Comparison of ENCODE assay signal across 8 cellular contexts in the genomic region with DNA sequence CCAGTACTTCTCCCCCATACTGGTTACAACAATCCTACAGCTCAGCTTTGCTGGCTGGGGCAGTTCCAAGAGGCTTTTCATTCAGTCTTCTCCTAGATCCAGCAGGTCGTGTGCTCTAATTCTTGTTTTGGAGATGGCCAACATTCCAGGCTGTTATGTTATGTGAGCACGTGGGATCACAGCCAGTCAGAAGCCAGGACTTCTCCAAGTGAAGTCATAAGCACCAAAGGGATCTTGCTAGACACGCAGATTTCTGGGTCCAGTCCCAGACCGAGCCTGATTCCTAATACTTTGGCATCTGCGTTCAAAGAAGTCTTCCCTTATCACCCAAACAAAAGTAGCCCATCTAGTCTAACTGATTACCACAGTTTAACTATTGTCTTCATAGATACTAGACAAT. TPM values are rescaled to one million over a fixed set of nuclear protein-coding genes. Genes with fewer than 3 reads are reported as not detected.
DNase-seq lines count a peak whose midpoint lies in the region; ATAC-seq and TF ChIP-seq lines count a peak whose summit lies in the region.

No MANE protein-coding gene starts in this region.

- TF ChIP-seq CTCF in WTC11 (IDR thresholded peaks at IDR 0.05) (no peak), foreskin fibroblast (IDR thresholded peaks at IDR 0.05; ENCODE audit: low read depth, low read length) (no peak), ovary (IDR thresholded peaks at IDR 0.05) (no peak)

- H3K27ac Mint-ChIP-seq in activated T-cell treated with anti-CD3 and anti-CD28 coated beads, Interleukin-2, amount 50 U/mL, for 24 hours: peak overlapping the region; percentile 98
- peak overlapping the region; percentile 95 for H3K27ac Mint-ChIP-seq in WTC11

- intact Hi-C loops in ovary (cut with DNase I): loop anchor here (10.0 kb wide), 3 partner anchors 69 to 101 kb away; partner anchors contain the start of genes CNOT8 (in 2 of the 4) and FAXDC2 (in 2 of the 4)

- peaks cover 32% of the 10 kb centered on the region for H3K36me3 Mint-ChIP-seq in activated T-cell treated with anti-CD3 and anti-CD28 coated beads, Interleukin-2, amount 50 U/mL, for 24 hours (ENCODE audit: low read depth)
- H3K36me3 Mint-ChIP-seq in WTC11: peaks cover 4% of the 10 kb centered on the region

- H3K4me1 Mint-ChIP-seq in activated T-cell treated with anti-CD3 and anti-CD28 coated beads, Interleukin-2, amount 50 U/mL, for 24 hours (ENCODE audit: low read depth): peaks cover 28% of the 10 kb centered on the region
- peaks cover 40% of the 10 kb centered on the region for H3K4me1 Mint-ChIP-seq in WTC11

- no peaks in the 10 kb centered on the region for H3K27me3 Mint-ChIP-seq in activated T-cell treated with anti-CD3 and anti-CD28 coated beads, Interleukin-2, amount 50 U/mL, for 24 hours
- no peaks in the 10 kb centered on the region for H3K27me3 Mint-ChIP-seq in WTC11 (ENCODE audit: low read depth)

- no peaks in the 10 kb centered on the region for H3K36me3 ChIP-seq in ovary

- TF ChIP-seq POLR2A in ovary (IDR thresholded peaks at IDR 0.05): peak; percentile 90

- no peak for ATAC-seq in WTC11
- ATAC-seq in HG02852 (IDR thresholded peaks at IDR 0.05; ENCODE audit: unreplicated experiment): no peak

- CTCF ChIA-PET in WTC11 (lab: Charles Lee): interaction anchor here (1.5 kb wide), 1 partner anchor 71 kb away, joined by 4 read pairs; no protein-coding TSS in a partner anchor

- no peaks in the 10 kb centered on the region for H3K27me3 ChIP-seq in ovary

- no peak for DNase-seq in activated T-cell treated with anti-CD3 and anti-CD28 coated beads, Interleukin-2, amount 50 U/mL, for 24 hours
- no peak for DNase-seq in activated T-cell treated with anti-CD3 and anti-CD28 coated beads for 4 hours
- DNase-seq in WTC11 (ENCODE audit: low spot score): no peak
- DNase-seq in foreskin fibroblast: peak; percentile 91 to 95
- peak; percentile 77 to 90 (median 85) for DNase-seq in ovary
- DNase-seq in NCI-H2171 (lab: John Stamatoyannopoulos, UW): no peak
- DNase-seq in NCI-H748 treated with DMSO at 0.1 percent for 48 hours (lab: John Stamatoyannopoulos, UW): no peak

- H3K4me3 Mint-ChIP-seq in activated T-cell treated with anti-CD3 and anti-CD28 coated beads, Interleukin-2, amount 50 U/mL, for 24 hours: peak overlapping the region; percentile 96
- peak overlapping the region; percentile 66 for H3K4me3 Mint-ChIP-seq in WTC11

- H3K9me3 ChIP-seq in ovary: no peaks in the 10 kb centered on the region

- POLR2A ChIA-PET in WTC11 (lab: Charles Lee): interaction anchor here (0.6 to 2.1 kb wide), 3 partner anchors 41 to 103 kb away, joined by 3 to 6 read pairs (median 4); no protein-coding TSS in a partner anchor

- TF ChIP-seq EP300 in ovary (IDR thresholded peaks at IDR 0.05): no peak

- H3K9me3 Mint-ChIP-seq in activated T-cell treated with anti-CD3 and anti-CD28 coated beads, Interleukin-2, amount 50 U/mL, for 24 hours: no peaks in the 10 kb centered on the region
- no peaks in the 10 kb centered on the region for H3K9me3 Mint-ChIP-seq in WTC11

- 6 to 14% (median 6%) methylated on average over 5 of the region's 5 CpGs for WGBS in ovary, 3 donors

- H3K4me1 ChIP-seq in ovary (ENCODE audit: insufficient read depth): peaks cover 4% of the 10 kb centered on the region

- H3K4me3 ChIP-seq in foreskin fibroblast (ENCODE audit: low read depth in 1 of 2, low read length in 2 of 2) (peak overlapping the region in 1 of 2 donors; percentile 52), ovary (peak overlapping the region; percentile 74)

- peak overlapping the region; percentile 70 to 95 for H3K27ac ChIP-seq in ovary

TF ChIP-seq in WTC11, 78 proteins besides CTCF, POLR2A, EP300 and RAD21 (continues in another document):
- TF ChIP-seq NR2C2 (CRISPR knock-in tag; IDR thresholded peaks at IDR 0.05) (no peak), ZNF219 (CRISPR knock-in tag; IDR thresholded peaks at IDR 0.05; ENCODE audit: borderline replicate concordance) (no peak), ZNF423 (CRISPR knock-in tag; IDR thresholded peaks at IDR 0.05) (no peak), ZNF121 (CRISPR knock-in tag; IDR thresholded peaks at IDR 0.05) (no peak), ATF6 (CRISPR knock-in tag; IDR thresholded peaks at IDR 0.05) (no peak), SP1 (CRISPR knock-in tag; conservative IDR thresholded peaks at IDR 0.05) (no peak), E2F4 (CRISPR knock-in tag; IDR thresholded peaks at IDR 0.05; ENCODE audit: borderline replicate concordance, low read depth) (no peak), IRF1 (CRISPR knock-in tag; IDR thresholded peaks at IDR 0.05) (no peak), ZNF281 (CRISPR knock-in tag; IDR thresholded peaks at IDR 0.05) (no peak), SOX15 (CRISPR knock-in tag; IDR thresholded peaks at IDR 0.05) (no peak), PREB (CRISPR knock-in tag; IDR thresholded peaks at IDR 0.05; ENCODE audit: borderline replicate concordance) (no peak), ZBTB21 (CRISPR knock-in tag; IDR thresholded peaks at IDR 0.05; ENCODE audit: borderline replicate concordance) (no peak), CREM (CRISPR knock-in tag; IDR thresholded peaks at IDR 0.05) (no peak)
- TF ChIP-seq, protein P1, sequence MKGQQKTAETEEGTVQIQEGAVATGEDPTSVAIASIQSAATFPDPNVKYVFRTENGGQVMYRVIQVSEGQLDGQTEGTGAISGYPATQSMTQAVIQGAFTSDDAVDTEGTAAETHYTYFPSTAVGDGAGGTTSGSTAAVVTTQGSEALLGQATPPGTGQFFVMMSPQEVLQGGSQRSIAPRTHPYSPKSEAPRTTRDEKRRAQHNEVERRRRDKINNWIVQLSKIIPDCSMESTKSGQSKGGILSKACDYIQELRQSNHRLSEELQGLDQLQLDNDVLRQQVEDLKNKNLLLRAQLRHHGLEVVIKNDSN (CRISPR knock-in tag; IDR thresholded peaks at IDR 0.05): no peak

RNA-seq across cellular contexts. Expression of gene LARP1, which starts 1.4 kb away (rescaled TPM):
- 360 to 406 TPM (median 378 TPM) in 3 replicates for total RNA-seq in WTC11 (2021)
- total RNA-seq in ovary: 100 to 1,000 TPM in 5 of 7 donors, 10 to 100 TPM in 2; 49.0 to 249 (median 150) TPM
- polyA plus RNA-seq in ovary: 100 to 1,000 TPM in 1 of 2 donors, 10 to 100 TPM in 1; 38.1 to 121 TPM

Comparison
In these comparisons a context has a peak if more than half of its experiments do, and no peak if none do; other contexts are left out.
1. DNase-seq: peak in foreskin fibroblast (2 of 2) and ovary (5 of 5); none in activated T-cell treated with anti-CD3 and anti-CD28 coated beads, Interleukin-2, amount 50 U/mL, for 24 hours (single experiment), activated T-cell treated with anti-CD3 and anti-CD28 coated beads for 4 hours (single experiment), WTC11 (single experiment), NCI-H2171 (single experiment) and NCI-H748 treated with DMSO at 0.1 percent for 48 hours (single experiment).